ENCODE assay signal across 17 cellular contexts in the genomic region with DNA sequence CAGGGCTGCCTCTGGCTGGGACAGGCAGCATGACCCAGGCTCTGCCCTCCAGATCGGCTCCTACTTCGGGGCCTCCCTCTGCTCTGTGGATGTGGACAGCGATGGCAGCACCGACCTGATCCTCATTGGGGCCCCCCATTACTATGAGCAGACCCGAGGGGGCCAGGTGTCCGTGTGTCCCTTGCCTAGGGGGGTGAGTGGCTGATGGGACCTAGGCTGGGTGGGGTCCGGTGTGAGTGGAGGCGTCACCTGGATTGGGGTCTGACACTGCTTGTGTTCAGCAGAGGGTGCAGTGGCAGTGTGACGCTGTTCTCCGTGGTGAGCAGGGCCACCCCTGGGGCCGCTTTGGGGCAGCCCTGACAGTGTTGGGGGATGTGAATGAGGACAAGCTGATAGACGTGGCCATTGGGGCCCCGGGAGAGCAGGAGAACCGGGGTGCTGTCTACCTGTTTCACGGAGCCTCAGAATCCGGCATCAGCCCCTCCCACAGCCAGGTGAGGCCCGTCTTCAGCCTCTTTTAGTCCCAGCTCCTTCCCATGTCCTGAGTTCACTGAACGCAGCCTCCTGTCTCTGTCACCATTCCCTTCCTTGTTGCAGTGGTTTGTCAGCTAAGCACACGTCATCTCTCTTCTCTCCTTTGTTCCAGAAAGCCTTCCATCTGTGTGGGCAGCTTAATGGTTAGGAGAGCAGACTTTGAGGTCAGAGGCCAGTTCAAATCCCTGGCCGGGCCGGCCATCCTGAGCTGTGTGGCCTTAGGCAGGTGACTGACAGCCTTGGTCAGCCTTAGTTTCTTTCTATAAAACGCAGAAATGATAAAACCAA. TPM values are rescaled to one million over a fixed set of nuclear protein-coding genes. Genes with fewer than 3 reads are reported as not detected.
A peak's percentile ranks its signal among the peaks of the same experiment; 100 is the strongest.
DNase-seq lines count a peak whose midpoint lies in the region; ATAC-seq, FAIRE-seq and TF ChIP-seq lines count a peak whose summit lies in the region.
"Had no signal": no experiment of that assay in that cellular context is flagged by ENCODE, and none has a peak within 500 bp of the region (broad histone marks: within the 10 kb centered on the region; RNA-seq: fewer than 3 reads in every experiment).

No MANE protein-coding gene starts in this region.

- no peak overlapping the region for H2BK15ac ChIP-seq in neuronal stem cell (ENCODE audit: low read length)

- no peak overlapping the region for H3K9ac ChIP-seq in K562 (ENCODE audit: insufficient read depth in 1 of 2, low read depth in 2 of 2, low read length in 2 of 2)
- peak overlapping the region; percentile 10 for H3K9ac ChIP-seq in neuronal stem cell (ENCODE audit: low read depth, low read length, poor library complexity)
- no peak overlapping the region for H3K9ac ChIP-seq in MM.1S (ENCODE audit: low read length)

- no peak for DNase-seq in stimulated activated naive CD8-positive, alpha-beta T cell treated with anti-CD3 and anti-CD28 coated beads, Interleukin-15, amount 100 ng/mL, for 72 hours
- no peak for DNase-seq in stimulated activated naive CD8-positive, alpha-beta T cell treated with anti-CD3 and anti-CD28 coated beads, Interleukin-15, Interleukin-2, amounts not matched to agents 100 U/mL and 50 U/mL, for 24 hours
- DNase-seq in K562 (ENCODE audit: extremely low read depth in 1 of 4, low spot score in 3 of 4) = no peak
- no peak for DNase-seq in neuronal stem cell (ENCODE audit: low spot score)
- DNase-seq in breast epithelium (ENCODE audit: low spot score in 2 of 2) = no peak
- DNase-seq in MM.1S = no peak
- DNase-seq: BE2C; CD4-positive, alpha-beta memory T cell; DND-41; GDM1 had no signal

- H3K4me3 Mint-ChIP-seq in stimulated activated naive CD8-positive, alpha-beta T cell treated with anti-CD3 and anti-CD28 coated beads, Interleukin-15, amount 100 ng/mL, for 72 hours = no peak overlapping the region

- H3K4ac ChIP-seq in neuronal stem cell (ENCODE audit: low read length) = no peak overlapping the region

- no peak overlapping the region for H2BK120ac ChIP-seq in neuronal stem cell (ENCODE audit: low read depth, low read length)

- no peak for TF ChIP-seq RAD21 in K562 (CRISPR knock-in tag; conservative IDR thresholded peaks at IDR 0.05 in 1 of 2, IDR thresholded peaks at IDR 0.05 in 1 of 2)

- no peak overlapping the region for H4K8ac ChIP-seq in neuronal stem cell (ENCODE audit: low read depth, low read length)

- peaks cover 10 to 66% of the 10 kb centered on the region in 2 experiments; a peak in 4 of 5 replicates for H3K27me3 ChIP-seq in K562 (ENCODE audit: control insufficient read depth in 2 of 2, insufficient read depth in 2 of 2, low read length in 2 of 2)
- H3K27me3 ChIP-seq in neuronal stem cell (ENCODE audit: control insufficient read depth in 3 of 3, insufficient read depth in 3 of 3, low read depth in 1 of 3, low read length in 3 of 3) = peaks cover 0 to 17% (median 0%) of the 10 kb centered on the region in 3 experiments
- H3K27me3 ChIP-seq in breast epithelium = no peaks in the 10 kb centered on the region
- peaks cover 66% of the 10 kb centered on the region for H3K27me3 ChIP-seq in MM.1S (replicated peaks; ENCODE audit: insufficient read depth, low read length)
- H3K27me3 ChIP-seq: BE2C had no signal

- TF ChIP-seq POLR2A in K562 (conservative IDR thresholded peaks at IDR 0.05) (no peak), breast epithelium (IDR thresholded peaks at IDR 0.05) (no peak)

- H3K9me2 ChIP-seq in MM.1S (replicated peaks; ENCODE audit: insufficient read depth, low read length) = no peaks in the 10 kb centered on the region

- H3K4me3 ChIP-seq in K562 (no peak overlapping the region), neuronal stem cell (ENCODE audit: low read length in 2 of 2) (no peak overlapping the region), breast epithelium (no peak overlapping the region), MM.1S (ENCODE audit: low read length) (no peak overlapping the region)
- H3K4me3 ChIP-seq: A549, HAP-1 had no signal

- intact Hi-C loops in K562 (cut with micrococcal nuclease) (no loop called here), breast epithelium (cut with DNase I; ENCODE audit: low total_unique reads) (no loop called here)

- no peaks in the 10 kb centered on the region for H3K79me2 ChIP-seq in K562 (ENCODE audit: control insufficient read depth, insufficient read depth, low read length)
- H3K79me2 ChIP-seq in MM.1S (ENCODE audit: low read length) = no peaks in the 10 kb centered on the region

- H3K4me1 ChIP-seq in K562 (replicated peaks in 1 of 2; ENCODE audit: control insufficient read depth in 2 of 2, insufficient read depth in 2 of 2, low read length in 2 of 2) (peaks cover 0 to 9% of the 10 kb centered on the region in 2 experiments; a peak in 2 of 5 replicates), neuronal stem cell (ENCODE audit: control insufficient read depth in 2 of 2, insufficient read depth in 1 of 2, low read depth in 1 of 2, low read length in 2 of 2) (peaks cover 1 to 4% of the 10 kb centered on the region in 2 donors), breast epithelium (no peaks in the 10 kb centered on the region), MM.1S (ENCODE audit: low read length) (no peaks in the 10 kb centered on the region)
- H3K4me1 ChIP-seq: BE2C, HAP-1 had no signal

- peak overlapping the region; percentile 9 for H3K14ac ChIP-seq in neuronal stem cell (ENCODE audit: low read length)

- H3K18ac ChIP-seq in neuronal stem cell (ENCODE audit: low read length) = peak overlapping the region; percentile 51

- H3F3A ChIP-seq in MM.1S (ENCODE audit: insufficient read depth, low read length) = no peaks in the 10 kb centered on the region

- FAIRE-seq in K562 (lab: Jason Lieb, UNC) = no peak
- FAIRE-seq: A549, GM12892, H1 had no signal

- no peak overlapping the region for H3K27ac ChIP-seq in K562 (ENCODE audit: extremely low read depth, low read depth, low read length)
- no peak overlapping the region for H3K27ac ChIP-seq in neuronal stem cell (replicated peaks; ENCODE audit: low read length)
- no peak overlapping the region for H3K27ac ChIP-seq in breast epithelium
- H3K27ac ChIP-seq in MM.1S (ENCODE audit: low read length) = no peak overlapping the region
- H3K27ac ChIP-seq: A549, C4-2B had no signal

- no peak overlapping the region for H2BK12ac ChIP-seq in neuronal stem cell (ENCODE audit: low read length)

- no peak overlapping the region for H2BK5ac ChIP-seq in neuronal stem cell (ENCODE audit: low read length)

- TF ChIP-seq CTCF in K562 (IDR thresholded peaks at IDR 0.05 in 2 of 3, conservative IDR thresholded peaks at IDR 0.05 in 1 of 3; ENCODE audit: insufficient read depth in 2 of 3, low read depth in 1 of 3, low read length in 3 of 3) (no peak), breast epithelium (IDR thresholded peaks at IDR 0.05) (no peak), MM.1S (IDR thresholded peaks at IDR 0.05; ENCODE audit: low read length) (no peak)

- H3K79me1 ChIP-seq in neuronal stem cell (ENCODE audit: low read depth, low read length) = no peaks in the 10 kb centered on the region

- H3K9me1 ChIP-seq in K562 (ENCODE audit: control insufficient read depth, insufficient read depth, low read length) = no peaks in the 10 kb centered on the region

- no peak overlapping the region for H3K27ac Mint-ChIP-seq in stimulated activated naive CD8-positive, alpha-beta T cell treated with anti-CD3 and anti-CD28 coated beads, Interleukin-15, amount 100 ng/mL, for 72 hours

- H2AFZ ChIP-seq in K562 (ENCODE audit: low read depth, low read length) (no peak overlapping the region), neuronal stem cell (ENCODE audit: low read length) (peak overlapping the region; percentile 59), MM.1S (ENCODE audit: low read length) (no peak overlapping the region)

- H3K36me3 ChIP-seq in K562 (ENCODE audit: control insufficient read depth, insufficient read depth, low read length) = no peaks in the 10 kb centered on the region
- no peaks in the 10 kb centered on the region for H3K36me3 ChIP-seq in neuronal stem cell (replicated peaks in 1 of 2; ENCODE audit: control insufficient read depth in 2 of 2, insufficient read depth in 2 of 2, low read length in 2 of 2)
- H3K36me3 ChIP-seq in breast epithelium = no peaks in the 10 kb centered on the region
- H3K36me3 ChIP-seq in MM.1S (replicated peaks; ENCODE audit: insufficient read depth, low read length) = no peaks in the 10 kb centered on the region
- H3K36me3 ChIP-seq: BE2C, HAP-1 had no signal

- H3K9me3 Mint-ChIP-seq in stimulated activated naive CD8-positive, alpha-beta T cell treated with anti-CD3 and anti-CD28 coated beads, Interleukin-15, amount 100 ng/mL, for 72 hours = no peaks in the 10 kb centered on the region
- H3K9me3 Mint-ChIP-seq: CD4-positive, alpha-beta memory T cell had no signal

- H3K9me3 ChIP-seq in K562 (replicated peaks; ENCODE audit: control insufficient read depth, insufficient read depth, low read depth, low read length) = no peaks in the 10 kb centered on the region
- no peaks in the 10 kb centered on the region for H3K9me3 ChIP-seq in neuronal stem cell (replicated peaks in 1 of 2; ENCODE audit: control insufficient read depth in 2 of 2, insufficient read depth in 1 of 2, low read depth in 1 of 2, low read length in 2 of 2)
- no peaks in the 10 kb centered on the region for H3K9me3 ChIP-seq in breast epithelium
- H3K9me3 ChIP-seq in MM.1S (replicated peaks; ENCODE audit: insufficient read depth, low read length) = no peaks in the 10 kb centered on the region
- H3K9me3 ChIP-seq: A549, BE2C, HAP-1 had no signal

- in situ Hi-C loops in K562 (cut with MboI) = no loop called here

- peak; percentile 52 for ATAC-seq in stimulated activated naive CD8-positive, alpha-beta T cell treated with anti-CD3 and anti-CD28 coated beads, Interleukin-15, amount 100 ng/mL, for 72 hours
- ATAC-seq in stimulated activated naive CD8-positive, alpha-beta T cell treated with anti-CD3 and anti-CD28 coated beads, Interleukin-15, Interleukin-2, amounts not matched to agents 100 U/mL and 50 U/mL, for 24 hours = no peak
- no peak for ATAC-seq in K562
- ATAC-seq: A549 had no signal

- H3K23ac ChIP-seq in neuronal stem cell (ENCODE audit: low read depth, low read length, poor library complexity) = no peak overlapping the region

- CTCF ChIA-PET in K562 (lab: Yijun Ruan, JAX; ENCODE audit: low intra/inter-chr PET ratio) = no interaction called here

- H3K27me3 Mint-ChIP-seq in stimulated activated naive CD8-positive, alpha-beta T cell treated with anti-CD3 and anti-CD28 coated beads, Interleukin-15, amount 100 ng/mL, for 72 hours = peaks cover 24% of the 10 kb centered on the region

- WGBS in K562 (ENCODE audit: insufficient coverage, low coverage, missing lambda C conversion rate) = 9% methylated on average over 22 of the region's 22 CpGs
- WGBS in neuronal stem cell (ENCODE audit: extremely low coverage in 2 of 2, insufficient read length in 2 of 2, insufficient replicate concordance in 1 of 2), 2 donors = no CpG with 5 or more reads among the region's 22 CpGs

- H3K4me2 ChIP-seq in K562 (ENCODE audit: insufficient read depth, low read length) (no peak overlapping the region), neuronal stem cell (ENCODE audit: insufficient read depth, low read length, poor library complexity, severe bottlenecking) (no peak overlapping the region), MM.1S (ENCODE audit: low read depth, low read length) (no peak overlapping the region)
- H3K4me2 ChIP-seq: A549 had no signal

- H4K20me1 ChIP-seq in K562 (replicated peaks; ENCODE audit: control insufficient read depth, insufficient read depth, low read length) = no peaks in the 10 kb centered on the region
- H4K20me1 ChIP-seq in MM.1S (ENCODE audit: insufficient read depth, low read length) = no peaks in the 10 kb centered on the region

- no peak overlapping the region for H4K91ac ChIP-seq in neuronal stem cell (ENCODE audit: low read depth, low read length, poor library complexity)

- no TSS peak for BruUV-seq in K562 (replicated peaks; lab: Mats Ljungman, UMichigan)

- no peak for TF ChIP-seq EP300 in K562 (IDR thresholded peaks at IDR 0.05; ENCODE audit: low read length)

- peaks cover 8% of the 10 kb centered on the region for H3K4me1 Mint-ChIP-seq in stimulated activated naive CD8-positive, alpha-beta T cell treated with anti-CD3 and anti-CD28 coated beads, Interleukin-15, amount 100 ng/mL, for 72 hours

- no peak overlapping the region for H2AK5ac ChIP-seq in neuronal stem cell (ENCODE audit: low read depth, low read length)

- POLR2A ChIA-PET in K562 (lab: Yijun Ruan, JAX) = no interaction called here

RNA-seq across cellular contexts. Expression of a gene that starts 16.9 kb away (rescaled TPM):
- total RNA-seq in K562 (2011; cell fraction: chromatin; rRNA removed; ENCODE audit: low replicate concordance) = not detected in 2 replicates
- not detected in 2 replicates for total RNA-seq in K562 (2011; cell fraction: nucleolus; rRNA removed)
- not detected in 2 replicates for total RNA-seq in K562 (2011; cell fraction: nucleoplasm; rRNA removed)
- total RNA-seq in K562 (2014; rRNA removed) (not detected in 2 replicates), K562 (2014; rRNA removed; fragmentation: Illumina TruSeq; extraction: Trizol) (not detected in 2 replicates), K562 (2015; rRNA removed; fragmentation: Illumina TruSeq; extraction: Trizol) (not detected in 2 replicates), K562 (2021) (not detected in 2 replicates), breast epithelium (not detected)
- polyA plus RNA-seq in K562 (2011; rRNA removed) (not detected in 2 replicates), K562 (2014; fragmentation: Illumina TruSeq; extraction: Trizol) (not detected in 2 replicates), K562 (2014; fragmentation: Nextera tagmentation; extraction: Ambion mirVana) (not detected), K562 (2014; rRNA removed) (not detected in 2 replicates)
- polyA plus RNA-seq in K562 (2011; cell fraction: cytosol; rRNA removed) = not detected in 2 replicates
- not detected in 2 replicates for polyA plus RNA-seq in K562 (2011; cell fraction: nucleus; rRNA removed)
- not detected in 2 replicates for polyA plus RNA-seq in K562 (2012)
- not detected in 2 replicates for polyA minus RNA-seq in K562 (2011; rRNA and poly(A)+ RNA removed)
- polyA minus RNA-seq in K562 (2011; cell fraction: cytosol; rRNA and poly(A)+ RNA removed) = not detected in 2 replicates
- not detected in 2 replicates for polyA minus RNA-seq in K562 (2011; cell fraction: nucleus; rRNA and poly(A)+ RNA removed)
- polyA plus RNA-seq in neuronal stem cell (2013, experiment 1 of 2) = not detected
- polyA plus RNA-seq in neuronal stem cell (2013, experiment 2 of 2) = 0.18 TPM
- total RNA-seq: CD4-positive, alpha-beta memory T cell; H1; HT1080 had no signal
- polyA plus RNA-seq: A549; AG04450; CD4-positive, alpha-beta memory T cell had no signal

RNA-seq across cellular contexts. Expression of a gene that starts 18.1 kb away (rescaled TPM):
- not detected in 2 replicates for total RNA-seq in K562 (2011; cell fraction: chromatin; rRNA removed; ENCODE audit: low replicate concordance)
- not detected in 2 replicates for total RNA-seq in K562 (2011; cell fraction: nucleolus; rRNA removed)
- total RNA-seq in K562 (2011; cell fraction: nucleoplasm; rRNA removed) = not detected in 2 replicates
- total RNA-seq in K562 (2014; rRNA removed) = not detected in 2 replicates
- total RNA-seq in K562 (2014; rRNA removed; fragmentation: Illumina TruSeq; extraction: Trizol) = not detected in 2 replicates
- total RNA-seq in K562 (2015; rRNA removed; fragmentation: Illumina TruSeq; extraction: Trizol) = not detected in 2 replicates
- not detected in 2 replicates for total RNA-seq in K562 (2021)
- polyA plus RNA-seq in K562 (2011; rRNA removed) = not detected in 2 replicates
- not detected in 2 replicates for polyA plus RNA-seq in K562 (2011; cell fraction: cytosol; rRNA removed)
- not detected in 2 replicates for polyA plus RNA-seq in K562 (2011; cell fraction: nucleus; rRNA removed)
- not detected in 2 replicates for polyA plus RNA-seq in K562 (2012)
- not detected in 2 replicates for polyA plus RNA-seq in K562 (2014; fragmentation: Illumina TruSeq; extraction: Trizol)
- polyA plus RNA-seq in K562 (2014; fragmentation: Nextera tagmentation; extraction: Ambion mirVana) = not detected
- polyA plus RNA-seq in K562 (2014; rRNA removed) = not detected in 2 replicates
- not detected in 2 replicates for polyA minus RNA-seq in K562 (2011; rRNA and poly(A)+ RNA removed)
- not detected in 2 replicates for polyA minus RNA-seq in K562 (2011; cell fraction: cytosol; rRNA and poly(A)+ RNA removed)
- polyA minus RNA-seq in K562 (2011; cell fraction: nucleus; rRNA and poly(A)+ RNA removed) = not detected in 2 replicates
- not detected for polyA plus RNA-seq in neuronal stem cell (2013, experiment 1 of 2)
- polyA plus RNA-seq in neuronal stem cell (2013, experiment 2 of 2) = not detected
- total RNA-seq in breast epithelium = under 1 TPM in 2 of 3 donors, not detected in 1; 0.16 to 0.44 TPM
- total RNA-seq: CD4-positive, alpha-beta memory T cell; H1; HT1080 had no signal
- polyA plus RNA-seq: A549, AG04450 had no signal

RNA-seq across cellular contexts. Expression of a gene that starts 31.4 kb away (rescaled TPM):
- total RNA-seq in K562 (2011; cell fraction: chromatin; rRNA removed; ENCODE audit: low replicate concordance) = not detected in 2 replicates
- 0.17 TPM in 1 of 2 replicates, not detected in the other for total RNA-seq in K562 (2011; cell fraction: nucleolus; rRNA removed)
- total RNA-seq in K562 (2011; cell fraction: nucleoplasm; rRNA removed) = 0.23 TPM in 1 of 2 replicates, not detected in the other
- total RNA-seq in K562 (2014; rRNA removed) (not detected in 2 replicates), K562 (2014; rRNA removed; fragmentation: Illumina TruSeq; extraction: Trizol) (not detected in 2 replicates), K562 (2015; rRNA removed; fragmentation: Illumina TruSeq; extraction: Trizol) (not detected in 2 replicates), K562 (2021) (0.13 TPM in 1 of 2 replicates, not detected in the other), breast epithelium (1 to 10 TPM; 1.9 to 3.6 (median 3.1) TPM)
- polyA plus RNA-seq in K562 (2011; rRNA removed) (0.03 and 0.06 TPM in 2 replicates), K562 (2014; fragmentation: Illumina TruSeq; extraction: Trizol) (0.04 and 0.07 TPM in 2 replicates), K562 (2014; fragmentation: Nextera tagmentation; extraction: Ambion mirVana) (under 1 TPM in 1 of 2 experiments, not detected in 1; 0.06 TPM), K562 (2014; rRNA removed) (not detected in 2 replicates)
- polyA plus RNA-seq in K562 (2011; cell fraction: cytosol; rRNA removed) = 0.04 and 0.12 TPM in 2 replicates
- polyA plus RNA-seq in K562 (2011; cell fraction: nucleus; rRNA removed) = 0.04 and 0.06 TPM in 2 replicates
- 0.09 and 0.21 TPM in 2 replicates for polyA plus RNA-seq in K562 (2012)
- polyA minus RNA-seq in K562 (2011; rRNA and poly(A)+ RNA removed) = 0.03 and 0.04 TPM in 2 replicates
- not detected in 2 replicates for polyA minus RNA-seq in K562 (2011; cell fraction: cytosol; rRNA and poly(A)+ RNA removed)
- not detected in 2 replicates for polyA minus RNA-seq in K562 (2011; cell fraction: nucleus; rRNA and poly(A)+ RNA removed)
- polyA plus RNA-seq in neuronal stem cell (2013, experiment 1 of 2) = 1.4 TPM
- 1.3 TPM for polyA plus RNA-seq in neuronal stem cell (2013, experiment 2 of 2)
- total RNA-seq: HT1080 had no signal
- polyA plus RNA-seq: CD4-positive, alpha-beta memory T cell had no signal

RNA-seq across cellular contexts. Expression of a gene that starts 48.1 kb away (rescaled TPM):
- total RNA-seq in K562 (2011; cell fraction: chromatin; rRNA removed; ENCODE audit: low replicate concordance) = 14.5 and 27.5 TPM in 2 replicates
- total RNA-seq in K562 (2011; cell fraction: nucleolus; rRNA removed) = 22.8 and 23.9 TPM in 2 replicates
- total RNA-seq in K562 (2011; cell fraction: nucleoplasm; rRNA removed) = 15.2 and 19.7 TPM in 2 replicates
- total RNA-seq in K562 (2014; rRNA removed) = 10.3 and 11.8 TPM in 2 replicates
- 1.2 and 1.9 TPM in 2 replicates for total RNA-seq in K562 (2014; rRNA removed; fragmentation: Illumina TruSeq; extraction: Trizol)
- 5.0 and 6.6 TPM in 2 replicates for total RNA-seq in K562 (2015; rRNA removed; fragmentation: Illumina TruSeq; extraction: Trizol)
- 13.2 and 13.5 TPM in 2 replicates for total RNA-seq in K562 (2021)
- polyA plus RNA-seq in K562 (2011; rRNA removed) = 2.1 and 5.6 TPM in 2 replicates
- polyA plus RNA-seq in K562 (2011; cell fraction: cytosol; rRNA removed) = 3.3 and 7.9 TPM in 2 replicates
- polyA plus RNA-seq in K562 (2011; cell fraction: nucleus; rRNA removed) = 33.0 and 40.2 TPM in 2 replicates
- 8.9 and 9.6 TPM in 2 replicates for polyA plus RNA-seq in K562 (2012)
- 1.8 and 4.8 TPM in 2 replicates for polyA plus RNA-seq in K562 (2014; fragmentation: Illumina TruSeq; extraction: Trizol)
- polyA plus RNA-seq in K562 (2014; fragmentation: Nextera tagmentation; extraction: Ambion mirVana) = under 1 TPM; 0.11 to 0.17 TPM
- polyA plus RNA-seq in K562 (2014; rRNA removed) = 8.4 and 9.5 TPM in 2 replicates
- polyA minus RNA-seq in K562 (2011; rRNA and poly(A)+ RNA removed) = 1.6 and 2.5 TPM in 2 replicates
- polyA minus RNA-seq in K562 (2011; cell fraction: cytosol; rRNA and poly(A)+ RNA removed) = 4.5 and 6.8 TPM in 2 replicates
- 5.1 and 8.1 TPM in 2 replicates for polyA minus RNA-seq in K562 (2011; cell fraction: nucleus; rRNA and poly(A)+ RNA removed)
- polyA plus RNA-seq in neuronal stem cell (2013, experiment 1 of 2) = 6.0 TPM
- polyA plus RNA-seq in neuronal stem cell (2013, experiment 2 of 2) = 5.6 TPM
- 1 to 10 TPM; 5.3 to 7.2 (median 6.9) TPM for total RNA-seq in breast epithelium

RNA-seq across cellular contexts. Expression of a gene that starts 56.3 kb away (rescaled TPM):
- 3.4 and 12.7 TPM in 2 replicates for total RNA-seq in K562 (2011; cell fraction: chromatin; rRNA removed; ENCODE audit: low replicate concordance)
- 3.7 and 7.0 TPM in 2 replicates for total RNA-seq in K562 (2011; cell fraction: nucleolus; rRNA removed)
- total RNA-seq in K562 (2011; cell fraction: nucleoplasm; rRNA removed) = 3.8 and 5.1 TPM in 2 replicates
- total RNA-seq in K562 (2014; rRNA removed) = 0.14 and 0.41 TPM in 2 replicates
- total RNA-seq in K562 (2014; rRNA removed; fragmentation: Illumina TruSeq; extraction: Trizol) = 0.15 TPM in 1 of 2 replicates, not detected in the other
- 0.58 and 1.1 TPM in 2 replicates for total RNA-seq in K562 (2015; rRNA removed; fragmentation: Illumina TruSeq; extraction: Trizol)
- total RNA-seq in K562 (2021) = 0.35 and 0.51 TPM in 2 replicates
- 0.35 and 0.39 TPM in 2 replicates for polyA plus RNA-seq in K562 (2011; rRNA removed)
- 0.28 and 0.30 TPM in 2 replicates for polyA plus RNA-seq in K562 (2011; cell fraction: cytosol; rRNA removed)
- 2.2 and 3.5 TPM in 2 replicates for polyA plus RNA-seq in K562 (2011; cell fraction: nucleus; rRNA removed)
- 0.65 and 2.6 TPM in 2 replicates for polyA plus RNA-seq in K562 (2012)
- polyA plus RNA-seq in K562 (2014; fragmentation: Illumina TruSeq; extraction: Trizol) = 0.09 and 0.30 TPM in 2 replicates
- under 1 TPM; 0.03 to 0.04 TPM for polyA plus RNA-seq in K562 (2014; fragmentation: Nextera tagmentation; extraction: Ambion mirVana)
- polyA plus RNA-seq in K562 (2014; rRNA removed) = 0.05 and 0.35 TPM in 2 replicates
- 0.95 and 1.2 TPM in 2 replicates for polyA minus RNA-seq in K562 (2011; rRNA and poly(A)+ RNA removed)
- polyA minus RNA-seq in K562 (2011; cell fraction: cytosol; rRNA and poly(A)+ RNA removed) = not detected in 2 replicates
- 1.9 and 2.4 TPM in 2 replicates for polyA minus RNA-seq in K562 (2011; cell fraction: nucleus; rRNA and poly(A)+ RNA removed)
- polyA plus RNA-seq in neuronal stem cell (2013, experiment 1 of 2) = not detected
- not detected for polyA plus RNA-seq in neuronal stem cell (2013, experiment 2 of 2)
- 10 to 100 TPM in 1 of 3 donors, 1 to 10 TPM in 2; 3.6 to 16.8 (median 5.1) TPM for total RNA-seq in breast epithelium
- total RNA-seq: H1 had no signal
